ENCODE assay signal across 1 cellular context in genomic region chr17:46809110-46809571, GRCh38.
TF ChIP-seq lines count a peak whose summit lies in the region.

No MANE protein-coding gene starts in this region.

TF ChIP-seq in GM23338, 12 proteins besides CTCF, POLR2A, EP300 and RAD21 (continued from another document):
- TF ChIP-seq ETS1 (IDR thresholded peaks at IDR 0.05) (no peak), ZNF462 (CRISPR knock-in tag; IDR thresholded peaks at IDR 0.05) (no peak), NANOG (IDR thresholded peaks at IDR 0.05; ENCODE audit: borderline replicate concordance) (no peak), EZH2 (IDR thresholded peaks at IDR 0.05; ENCODE audit: low read depth, unreplicated experiment) (no peak)
